In the genomic region with DNA sequence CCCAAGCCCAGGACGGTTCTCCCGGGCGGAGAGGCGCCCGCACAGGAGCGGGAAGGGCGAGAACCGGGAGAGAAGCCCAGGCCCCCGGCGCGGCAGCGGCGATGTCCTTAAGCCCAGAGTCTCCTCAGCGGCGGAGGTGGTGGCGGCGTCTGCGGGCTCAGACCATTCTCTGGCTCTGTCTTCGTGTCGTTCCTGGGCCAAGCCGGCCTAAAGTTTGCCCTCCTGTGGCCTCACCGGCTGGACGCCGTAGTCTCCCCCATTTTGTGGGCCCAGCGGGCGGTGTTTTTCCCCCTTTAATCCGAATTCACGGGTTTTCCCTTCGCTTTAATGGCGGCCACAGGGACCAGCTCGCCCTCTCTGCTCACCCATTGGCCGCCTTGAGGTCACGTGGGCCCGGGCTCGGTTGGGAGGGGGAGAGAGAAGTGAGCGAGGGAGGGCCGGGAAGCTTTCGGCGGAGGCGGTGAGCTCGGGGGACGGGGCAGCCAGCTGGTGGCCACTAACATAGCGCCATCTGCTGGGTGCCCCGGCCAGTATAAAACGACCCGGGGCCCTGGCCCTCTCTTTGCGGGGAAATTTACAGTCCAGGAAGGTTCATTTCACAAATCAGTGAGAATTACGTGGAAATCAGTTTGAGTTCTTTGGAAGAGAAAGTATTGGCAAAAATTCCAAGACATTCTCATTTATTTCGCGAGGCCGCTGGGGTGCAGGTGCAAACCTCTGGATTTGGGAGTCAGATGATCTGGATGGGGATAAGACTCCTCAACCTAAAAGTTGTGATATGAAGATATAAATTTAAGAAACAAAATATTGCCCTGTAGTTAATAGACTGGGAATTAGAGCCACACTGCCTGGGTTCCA, we compare ENCODE assay signal across 8 cellular contexts. TPM values are rescaled to one million over a fixed set of nuclear protein-coding genes. Genes with fewer than 3 reads are reported as not detected.
DNase-seq lines count a peak whose midpoint lies in the region; ATAC-seq and TF ChIP-seq lines count a peak whose summit lies in the region.

No MANE protein-coding gene starts in this region.

- H3K79me2 ChIP-seq in smooth muscle cell (ENCODE audit: low read depth), result peaks cover 42% of the 10 kb centered on the region

- no peaks in the 10 kb centered on the region for H3K9me3 Mint-ChIP-seq in WTC11

- WGBS in smooth muscle cell (ENCODE audit: low lambda C conversion rate), result 1% methylated on average over 46 of the region's 51 CpGs

- peak overlapping the region; percentile 98 for H2AFZ ChIP-seq in smooth muscle cell (ENCODE audit: low read depth)

- peak overlapping the region; percentile 100 for H3K27ac ChIP-seq in smooth muscle cell (ENCODE audit: low read depth)

- peaks cover 26% of the 10 kb centered on the region for H3K4me1 ChIP-seq in smooth muscle cell (ENCODE audit: low read depth)

- peaks cover 34% of the 10 kb centered on the region for H3K4me1 Mint-ChIP-seq in WTC11

- peak overlapping the region; percentile 99 for H3K9ac ChIP-seq in smooth muscle cell (ENCODE audit: low read depth)

- H3K27ac Mint-ChIP-seq in WTC11, result peak overlapping the region; percentile 98

- in situ Hi-C loops in GM18951 (cut with MboI; ENCODE audit: low sequenced_read_pairs, unreplicated experiment), result no loop called here

- no peaks in the 10 kb centered on the region for H3F3A ChIP-seq in smooth muscle cell (ENCODE audit: low read depth)

- H3K4me3 Mint-ChIP-seq in WTC11, result peak overlapping the region; percentile 94

- peak overlapping the region; percentile 92 for H3K4me2 ChIP-seq in smooth muscle cell

- H3K36me3 ChIP-seq in smooth muscle cell (ENCODE audit: low read depth), result no peaks in the 10 kb centered on the region

- CTCF ChIA-PET in WTC11 (lab: Charles Lee), result interaction anchor here (0.6 to 3.5 kb wide), 19 partner anchors 9 to 430 kb away, joined by 3 to 54 read pairs (median 3); partner anchors contain the start of gene BRIP1

- no peaks in the 10 kb centered on the region for H3K27me3 ChIP-seq in smooth muscle cell (ENCODE audit: low read depth)

- TF ChIP-seq CTCF in AG09319 (IDR thresholded peaks at IDR 0.05; ENCODE audit: low read depth, low read length), result peak; percentile 92
- peak; percentile 71 for TF ChIP-seq CTCF in WTC11 (IDR thresholded peaks at IDR 0.05)
- TF ChIP-seq CTCF in cardiac fibroblast (IDR thresholded peaks at IDR 0.05; ENCODE audit: low read depth, low read length), result peak; percentile 93
- TF ChIP-seq CTCF in smooth muscle cell (IDR thresholded peaks at IDR 0.05; ENCODE audit: borderline replicate concordance, insufficient read depth, poor library complexity, severe bottlenecking), result peak; percentile 90

- H4K20me1 ChIP-seq in smooth muscle cell (ENCODE audit: low read depth), result peaks cover 41% of the 10 kb centered on the region

- peak; percentile 93 for ATAC-seq in HG03175 (IDR thresholded peaks at IDR 0.05; ENCODE audit: unreplicated experiment)
- ATAC-seq in WTC11, result peak; percentile 96

- H3K4me3 ChIP-seq in cardiac fibroblast (replicated peaks in 1 of 2; ENCODE audit: low read depth in 2 of 2, low read length in 2 of 2), result peak overlapping the region; percentile 96 to 97
- H3K4me3 ChIP-seq in smooth muscle cell, result peak overlapping the region; percentile 97

- POLR2A ChIA-PET in WTC11 (lab: Charles Lee), result interaction anchor here (0.8 to 1.1 kb wide), 3 partner anchors 43 to 654 kb away, joined by 3 to 9 read pairs (median 4); partner anchors contain the start of gene BRIP1

- TF ChIP-seq POLR2A in GM18951 (IDR thresholded peaks at IDR 0.05; ENCODE audit: extremely low read depth, insufficient read depth, insufficient read length), result peak; percentile 85

- peak; percentile 95 for DNase-seq in AG09319 (ENCODE audit: extremely low read depth, low read depth)
- peak; percentile 94 for DNase-seq in NCI-H2227 treated with DMSO at 0.1 percent for 48 hours (lab: John Stamatoyannopoulos, UW)
- DNase-seq in WTC11 (ENCODE audit: low spot score), result peak; percentile 99
- DNase-seq in cardiac fibroblast (ENCODE audit: low read depth in 2 of 2), result peak; percentile 97 to 98
- DNase-seq in iPS-NIHi7 (ENCODE audit: extremely low spot score), result peak; percentile 99
- peak; percentile 93 for DNase-seq in smooth muscle cell (lab: John Stamatoyannopoulos, UW; ENCODE audit: unreplicated experiment)

- peaks cover 19% of the 10 kb centered on the region for H3K36me3 Mint-ChIP-seq in WTC11

- H3K9me3 ChIP-seq in smooth muscle cell (replicated peaks; ENCODE audit: low read depth), result no peaks in the 10 kb centered on the region

- no peaks in the 10 kb centered on the region for H3K27me3 Mint-ChIP-seq in WTC11 (ENCODE audit: low read depth)

TF ChIP-seq in WTC11, 78 proteins besides CTCF, POLR2A, EP300 and RAD21 (continues in another document):
- TF ChIP-seq FOXP4 (CRISPR knock-in tag; IDR thresholded peaks at IDR 0.05), result 0 out of 2 replicates have a peak, but pooled peaks have one; percentile 54
- 0 out of 2 replicates have a peak, but pooled peaks have one; percentile 24 for TF ChIP-seq FOXK1 (CRISPR knock-in tag; IDR thresholded peaks at IDR 0.05)
- TF ChIP-seq CBFB (CRISPR knock-in tag; IDR thresholded peaks at IDR 0.05; ENCODE audit: low read depth), result no peak
- peak; percentile 89 for TF ChIP-seq HMGXB4 (CRISPR knock-in tag; IDR thresholded peaks at IDR 0.05)
- TF ChIP-seq, protein P1, sequence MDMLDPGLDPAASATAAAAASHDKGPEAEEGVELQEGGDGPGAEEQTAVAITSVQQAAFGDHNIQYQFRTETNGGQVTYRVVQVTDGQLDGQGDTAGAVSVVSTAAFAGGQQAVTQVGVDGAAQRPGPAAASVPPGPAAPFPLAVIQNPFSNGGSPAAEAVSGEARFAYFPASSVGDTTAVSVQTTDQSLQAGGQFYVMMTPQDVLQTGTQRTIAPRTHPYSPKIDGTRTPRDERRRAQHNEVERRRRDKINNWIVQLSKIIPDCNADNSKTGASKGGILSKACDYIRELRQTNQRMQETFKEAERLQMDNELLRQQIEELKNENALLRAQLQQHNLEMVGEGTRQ (CRISPR knock-in tag; IDR thresholded peaks at IDR 0.05), result peak; percentile 99
- TF ChIP-seq FOXP1 (CRISPR knock-in tag; IDR thresholded peaks at IDR 0.05; ENCODE audit: borderline replicate concordance), result peak; percentile 47; the same call in 1 of the 2 replicates
- TF ChIP-seq ETV6 (CRISPR knock-in tag; IDR thresholded peaks at IDR 0.05), result peak; percentile 74; the same call in 1 of the 2 replicates
- TF ChIP-seq NFYB (CRISPR knock-in tag; conservative IDR thresholded peaks at IDR 0.05; ENCODE audit: low read depth), result peak; percentile 87
- peak; percentile 14; the same call in 1 of the 2 replicates for TF ChIP-seq MYBL2 (CRISPR knock-in tag; IDR thresholded peaks at IDR 0.05)

RNA-seq across cellular contexts. Expression of gene MED13, which starts 0.8 kb away (rescaled TPM):
- total RNA-seq in WTC11 (2021), result 39.7 to 44.6 TPM (median 44.0 TPM) in 3 replicates
- total RNA-seq in smooth muscle cell, result 48.0 and 50.0 TPM in 2 replicates
- polyA plus RNA-seq in smooth muscle cell, result 3.2 and 4.2 TPM in 2 replicates

Comparison
In these comparisons a context has a peak if more than half of its experiments do, and no peak if none do; other contexts are left out.
1. Peak in every context shown above with its lines: DNase-seq, ATAC-seq, H3K4me3 ChIP-seq and H3K27ac ChIP-seq.